8 cellular contexts compared by ENCODE assay signal in the genomic region with DNA sequence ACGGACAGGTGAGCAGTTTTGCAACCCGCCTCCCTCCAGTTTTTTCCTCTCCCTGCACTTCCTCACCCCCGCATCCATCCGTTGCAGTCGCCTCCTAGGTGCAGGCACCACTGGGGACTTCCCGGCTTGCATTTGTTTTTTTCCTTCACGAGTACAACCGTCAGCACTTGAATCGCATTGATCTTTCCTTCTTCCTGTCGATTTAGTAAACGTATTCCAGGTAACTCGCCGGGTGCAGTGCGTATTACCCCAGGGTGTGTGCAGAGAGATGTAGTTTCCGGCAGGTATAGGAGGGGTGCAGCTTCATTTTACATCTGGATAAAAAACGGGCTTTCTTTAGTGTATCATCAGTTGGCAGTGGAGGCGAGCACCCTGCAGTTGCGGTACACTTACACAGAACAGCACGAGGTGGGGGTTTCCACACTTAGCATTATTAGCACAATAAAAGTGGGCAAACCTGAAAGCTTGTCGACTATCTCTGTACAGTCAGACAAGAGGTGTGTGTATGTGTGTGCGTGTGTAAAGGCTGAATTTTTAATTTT.
DNase-seq lines count a peak whose midpoint lies in the region; ATAC-seq and TF ChIP-seq lines count a peak whose summit lies in the region.

SORL1-AS1 (minus strand) TSS at position 359 of the 542 bp plus-strand sequence.

- in situ Hi-C loops in GM18951 (cut with MboI; ENCODE audit: low sequenced_read_pairs, unreplicated experiment) (no loop called here), astrocyte of the spinal cord (cut with HindIII; ENCODE audit: low sequenced_read_pairs) (no loop called here)

- H3K36me3 ChIP-seq in SJSA1 = no peaks in the 10 kb centered on the region

- H3K27me3 ChIP-seq in SJSA1 (replicated peaks) = peaks cover 13% of the 10 kb centered on the region; the same call in 1 of the 2 replicates

- TF ChIP-seq CTCF in astrocyte of the spinal cord (IDR thresholded peaks at IDR 0.05; ENCODE audit: low read depth, low read length) = no peak

- H3K27ac ChIP-seq in SJSA1 = no peak within 1 kb of the TSS

- peak within 1 kb of the TSS; percentile 31 for H3K4me3 ChIP-seq in SJSA1
- peak within 1 kb of the TSS; percentile 39 for H3K4me3 ChIP-seq in astrocyte of the spinal cord (ENCODE audit: low read depth, low read length)

- H3K4me1 ChIP-seq in SJSA1 (replicated peaks) = 0 out of 2 replicates have a peak, but pooled peaks cover 2% of the 10 kb centered on the region

- TF ChIP-seq POLR2A in GM18951 (IDR thresholded peaks at IDR 0.05; ENCODE audit: extremely low read depth, insufficient read depth, insufficient read length) = peak; percentile 41

- no peaks in the 10 kb centered on the region for H3K9me3 ChIP-seq in SJSA1 (replicated peaks)

- peak; percentile 15 for ATAC-seq in HG03045 (IDR thresholded peaks at IDR 0.05; ENCODE audit: unreplicated experiment)

- DNase-seq in SJSA1 (ENCODE audit: low read depth in 1 of 2, low spot score in 2 of 2) = no peak
- DNase-seq in astrocyte of the spinal cord (ENCODE audit: low read depth, low spot score) = no peak
- DNase-seq in kidney glomerular epithelial cell (lab: John Stamatoyannopoulos, UW) = peak; percentile 9
- peak; percentile 38 for DNase-seq in stimulated activated CD8-positive, alpha-beta memory T cell treated with anti-CD3 and anti-CD28 coated beads, Interleukin-12 subunit alpha, Interleukin-12 subunit beta, amount 100 ng/mL, for 24 hours (ENCODE audit: extremely low read depth)
- DNase-seq in DMS114 treated with DMSO at 0.1 percent for 48 hours (lab: John Stamatoyannopoulos, UW; ENCODE audit: unreplicated experiment) = no peak
- DNase-seq in NCI-H2081 treated with DMSO at 0.1 percent for 48 hours (lab: John Stamatoyannopoulos, UW) = no peak

Comparison
In these comparisons a context has a peak if more than half of its experiments do, and no peak if none do; other contexts are left out.
1. DNase-seq: peak in kidney glomerular epithelial cell (single experiment) and stimulated activated CD8-positive, alpha-beta memory T cell treated with anti-CD3 and anti-CD28 coated beads, Interleukin-12 subunit alpha, Interleukin-12 subunit beta, amount 100 ng/mL, for 24 hours (single experiment); none in SJSA1 (0 of 2), astrocyte of the spinal cord (single experiment), DMS114 treated with DMSO at 0.1 percent for 48 hours (single experiment) and NCI-H2081 treated with DMSO at 0.1 percent for 48 hours (single experiment).